Comparison of ENCODE assay signal across 24 cellular contexts in genomic region chr2:235654115-235654514, GRCh38.
A peak's percentile ranks its signal among the peaks of the same experiment; 100 is the strongest.
DNase-seq lines count a peak whose midpoint lies in the region; TF ChIP-seq lines count a peak whose summit lies in the region.
"Had no signal": no experiment of that assay in that cellular context is flagged by ENCODE, and none has a peak within 500 bp of the region (broad histone marks: within the 10 kb centered on the region; RNA-seq: fewer than 3 reads in every experiment).

No MANE protein-coding gene starts in this region.

- H3K9ac ChIP-seq in smooth muscle cell (ENCODE audit: low read depth) = no peak overlapping the region

- H3K4me3 ChIP-seq in brain microvascular endothelial cell (ENCODE audit: low read depth, low read length) (no peak overlapping the region), smooth muscle cell (no peak overlapping the region)
- H3K4me3 ChIP-seq: testis, vagina had no signal

- H3K27me3 ChIP-seq in brain microvascular endothelial cell (replicated peaks) (no peaks in the 10 kb centered on the region), smooth muscle cell (ENCODE audit: low read depth) (no peaks in the 10 kb centered on the region)
- H3K27me3 ChIP-seq: testis, vagina had no signal

- H3K9me3 ChIP-seq in smooth muscle cell (replicated peaks; ENCODE audit: low read depth) = no peaks in the 10 kb centered on the region
- H3K9me3 ChIP-seq: testis, vagina had no signal

- H3K79me2 ChIP-seq in smooth muscle cell (ENCODE audit: low read depth) = peaks cover 21% of the 10 kb centered on the region

- H3K4me1 Mint-ChIP-seq in activated CD4-positive, alpha-beta T cell treated with anti-CD3 and anti-CD28 coated beads, Interleukin-2, amount 10 ng/mL, durations not matched to agents 7 days and 5 days = no peaks in the 10 kb centered on the region
- H3K4me1 Mint-ChIP-seq: activated naive CD4-positive, alpha-beta T cell treated with anti-CD3 and anti-CD28 coated beads, Interleukin-2, amount 50 U/mL, for 24 hours; naive thymus-derived CD4-positive, alpha-beta T cell; stimulated activated memory B cell treated with anti-CD40 and anti-IgM and Interleukin-4, amounts not matched to agents 10 μg/mL and 1 μg/mL and 100 μg/mL, for 72 hours had no signal

- peaks cover 14% of the 10 kb centered on the region for H3K4me1 ChIP-seq in smooth muscle cell (ENCODE audit: low read depth)

- no peak for TF ChIP-seq CTCF in brain microvascular endothelial cell (IDR thresholded peaks at IDR 0.05; ENCODE audit: low read depth, low read length, missing control alignments)
- no peak for TF ChIP-seq CTCF in smooth muscle cell (IDR thresholded peaks at IDR 0.05; ENCODE audit: borderline replicate concordance, insufficient read depth, poor library complexity, severe bottlenecking)

- H3K27ac ChIP-seq in brain microvascular endothelial cell = peak overlapping the region; percentile 60
- no peak overlapping the region for H3K27ac ChIP-seq in smooth muscle cell (ENCODE audit: low read depth)
- H3K27ac ChIP-seq: testis, vagina had no signal

- peaks cover 4% of the 10 kb centered on the region for H3F3A ChIP-seq in smooth muscle cell (ENCODE audit: low read depth)

- H3K27ac Mint-ChIP-seq in activated CD4-positive, alpha-beta T cell treated with anti-CD3 and anti-CD28 coated beads, Interleukin-2, amount 10 ng/mL, durations not matched to agents 7 days and 5 days = no peak overlapping the region
- H3K27ac Mint-ChIP-seq: activated naive CD4-positive, alpha-beta T cell treated with anti-CD3 and anti-CD28 coated beads, Interleukin-2, amount 50 U/mL, for 24 hours; CD4-positive, alpha-beta T cell; naive thymus-derived CD4-positive, alpha-beta T cell; stimulated activated memory B cell treated with anti-CD40 and anti-IgM and Interleukin-4, amounts not matched to agents 10 μg/mL and 1 μg/mL and 100 μg/mL, for 72 hours; WTC11 had no signal

- WGBS in smooth muscle cell (ENCODE audit: low lambda C conversion rate) = 41% methylated on average over 4 of the region's 4 CpGs

- peak overlapping the region; percentile 16 for H3K4me2 ChIP-seq in smooth muscle cell

- CTCF ChIA-PET in activated CD4-positive, alpha-beta T cell treated with anti-CD3 and anti-CD28 coated beads, Interleukin-2, amount 10 ng/mL, durations not matched to agents 7 days and 5 days (lab: Charles Lee) = no interaction called here

- no peaks in the 10 kb centered on the region for H3K36me3 ChIP-seq in brain microvascular endothelial cell (replicated peaks)
- no peaks in the 10 kb centered on the region for H3K36me3 ChIP-seq in smooth muscle cell (ENCODE audit: low read depth)
- H3K36me3 ChIP-seq: vagina had no signal

- H3K27me3 Mint-ChIP-seq in activated CD4-positive, alpha-beta T cell treated with anti-CD3 and anti-CD28 coated beads, Interleukin-2, amount 10 ng/mL, durations not matched to agents 7 days and 5 days = peaks cover 27% of the 10 kb centered on the region

- peaks cover 97% of the 10 kb centered on the region for H4K20me1 ChIP-seq in smooth muscle cell (ENCODE audit: low read depth)

- H3K9me3 Mint-ChIP-seq in activated CD4-positive, alpha-beta T cell treated with anti-CD3 and anti-CD28 coated beads, Interleukin-2, amount 10 ng/mL, durations not matched to agents 7 days and 5 days = no peaks in the 10 kb centered on the region
- H3K9me3 Mint-ChIP-seq: activated naive CD4-positive, alpha-beta T cell treated with anti-CD3 and anti-CD28 coated beads, Interleukin-2, amount 50 U/mL, for 24 hours; CD4-positive, alpha-beta T cell; stimulated activated memory B cell treated with anti-CD40 and anti-IgM and Interleukin-4, amounts not matched to agents 10 μg/mL and 1 μg/mL and 100 μg/mL, for 72 hours had no signal

- H2AFZ ChIP-seq in smooth muscle cell (ENCODE audit: low read depth) = no peak overlapping the region

- peak; percentile 54 for DNase-seq in GM03348 (ENCODE audit: low spot score)
- peak; percentile 79 for DNase-seq in brain microvascular endothelial cell
- peak; percentile 59 for DNase-seq in iris pigment epithelial cell (ENCODE audit: low read depth)
- DNase-seq in smooth muscle cell (lab: John Stamatoyannopoulos, UW; ENCODE audit: unreplicated experiment) = no peak
- no peak for DNase-seq in activated CD4-positive, alpha-beta T cell treated with anti-CD3 and anti-CD28 coated beads, Interleukin-2, amount 10 ng/mL, durations not matched to agents 7 days and 5 days
- no peak for DNase-seq in cerebellum (ENCODE audit: low spot score)
- DNase-seq in NCI-H1105 (lab: John Stamatoyannopoulos, UW) = no peak
- DNase-seq: anterior cingulate cortex; CD4-positive, alpha-beta T cell; central memory CD4-positive, alpha-beta T cell; DMS 273 treated with DMSO at 0.1 percent for 48 hours; effector CD4-positive, alpha-beta T cell; naive thymus-derived CD4-positive, alpha-beta T cell; NCI-H1048; NCI-H2029 treated with DMSO at 0.1 percent for 48 hours; NCI-H226; NCI-H748 treated with DMSO at 0.1 percent for 48 hours; stimulated activated CD4-positive, alpha-beta T cell treated with anti-CD3 and anti-CD28 coated beads, Interleukin-4, amount 100 ng/mL, for 1 hour; T-helper 9 cell; testis had no signal

- H3K4me3 Mint-ChIP-seq in activated CD4-positive, alpha-beta T cell treated with anti-CD3 and anti-CD28 coated beads, Interleukin-2, amount 10 ng/mL, durations not matched to agents 7 days and 5 days = no peak overlapping the region
- H3K4me3 Mint-ChIP-seq: activated naive CD4-positive, alpha-beta T cell treated with anti-CD3 and anti-CD28 coated beads, Interleukin-2, amount 50 U/mL, for 24 hours; CD4-positive, alpha-beta T cell; naive thymus-derived CD4-positive, alpha-beta T cell; stimulated activated memory B cell treated with anti-CD40 and anti-IgM and Interleukin-4, amounts not matched to agents 10 μg/mL and 1 μg/mL and 100 μg/mL, for 72 hours; WTC11 had no signal

- POLR2A ChIA-PET in activated CD4-positive, alpha-beta T cell treated with anti-CD3 and anti-CD28 coated beads, Interleukin-2, amount 10 ng/mL, durations not matched to agents 7 days and 5 days (lab: Charles Lee) = no interaction called here

- no peaks in the 10 kb centered on the region for H3K36me3 Mint-ChIP-seq in activated CD4-positive, alpha-beta T cell treated with anti-CD3 and anti-CD28 coated beads, Interleukin-2, amount 10 ng/mL, durations not matched to agents 7 days and 5 days (ENCODE audit: low read depth)
- H3K36me3 Mint-ChIP-seq: activated naive CD4-positive, alpha-beta T cell treated with anti-CD3 and anti-CD28 coated beads, Interleukin-2, amount 50 U/mL, for 24 hours; naive thymus-derived CD4-positive, alpha-beta T cell; stimulated activated memory B cell treated with anti-CD40 and anti-IgM and Interleukin-4, amounts not matched to agents 10 μg/mL and 1 μg/mL and 100 μg/mL, for 72 hours had no signal

- in situ Hi-C loops in brain microvascular endothelial cell (cut with HindIII; ENCODE audit: low pct_ligation_motif_present, low sequenced_read_pairs) = no loop called here

Comparison
In these comparisons a context has a peak if more than half of its experiments do, and no peak if none do; other contexts are left out.
1. DNase-seq: peak in GM03348 (single experiment), brain microvascular endothelial cell (single experiment) and iris pigment epithelial cell (single experiment); none in smooth muscle cell (single experiment), activated CD4-positive, alpha-beta T cell treated with anti-CD3 and anti-CD28 coated beads, Interleukin-2, amount 10 ng/mL, durations not matched to agents 7 days and 5 days (single experiment), cerebellum (single experiment) and NCI-H1105 (single experiment).